ENCODE assay signal across 14 cellular contexts in the genomic region with DNA sequence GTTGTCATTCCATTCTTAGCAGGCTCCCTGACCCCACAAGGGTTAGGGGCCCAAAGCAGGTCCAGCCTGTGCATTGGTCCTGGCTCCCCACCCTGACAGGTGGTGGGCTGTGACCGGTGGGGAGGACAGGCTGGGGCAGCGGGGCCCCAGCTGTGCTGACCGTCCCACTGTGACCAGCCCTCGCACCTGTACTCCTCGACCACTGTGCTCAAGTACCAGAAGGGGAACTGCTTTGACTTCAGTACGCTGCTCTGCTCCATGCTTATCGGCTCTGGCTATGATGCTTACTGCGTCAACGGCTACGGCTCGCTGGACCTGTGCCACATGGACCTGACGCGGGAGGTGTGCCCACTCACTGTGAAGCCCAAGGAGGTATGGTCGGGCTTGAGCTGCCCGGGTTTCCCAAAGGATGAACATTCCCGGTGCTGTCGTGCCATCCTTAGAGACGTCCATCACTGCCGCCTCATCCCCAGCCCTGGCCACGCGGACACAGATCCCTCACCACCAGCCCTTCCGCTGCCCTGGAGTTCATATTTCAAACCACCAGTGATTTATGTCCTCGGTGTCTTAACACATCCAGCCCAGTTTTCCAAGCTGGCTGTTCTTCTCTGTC. TPM values are rescaled to one million over a fixed set of nuclear protein-coding genes. Genes with fewer than 3 reads are reported as not detected.
"Had no signal": no experiment of that assay in that cellular context is flagged by ENCODE, and none has a peak within 500 bp of the region (broad histone marks: within the 10 kb centered on the region; RNA-seq: fewer than 3 reads in every experiment).

No MANE protein-coding gene starts in this region.

- H3K36me3 ChIP-seq: brain microvascular endothelial cell, esophagus squamous epithelium had no signal

- H3K27ac Mint-ChIP-seq: naive B cell; stimulated activated memory B cell treated with anti-CD40 and anti-IgM and Interleukin-4, amounts not matched to agents 10 μg/mL and 1 μg/mL and 100 μg/mL, for 72 hours; T-helper 1 cell treated with Interleukin-12 subunit alpha and Interleukin-12 subunit beta and Interleukin-4 antibody, amounts not matched to agents 30 μg/mL and 1 μg/mL, for 36 hours had no signal

- H3K4me1 Mint-ChIP-seq: stimulated activated memory B cell treated with anti-CD40 and anti-IgM and Interleukin-4, amounts not matched to agents 10 μg/mL and 1 μg/mL and 100 μg/mL, for 72 hours had no signal

- H3K9me3 Mint-ChIP-seq: T-helper 1 cell treated with Interleukin-12 subunit alpha and Interleukin-12 subunit beta and Interleukin-4 antibody, amounts not matched to agents 30 μg/mL and 1 μg/mL, for 36 hours; type B pancreatic cell had no signal

- H3K36me3 Mint-ChIP-seq: stimulated activated memory B cell treated with anti-CD40 and anti-IgM and Interleukin-4, amounts not matched to agents 10 μg/mL and 1 μg/mL and 100 μg/mL, for 72 hours; type B pancreatic cell had no signal

- H3K27me3 ChIP-seq: brain microvascular endothelial cell, esophagus squamous epithelium had no signal

- ATAC-seq: stimulated activated memory B cell treated with anti-CD40 and anti-IgM and Interleukin-4, amounts not matched to agents 10 μg/mL and 1 μg/mL and 100 μg/mL, for 72 hours had no signal

- DNase-seq: activated CD4-positive, alpha-beta T cell treated with anti-CD3 and anti-CD28 coated beads for 48 hours; activated naive CD4-positive, alpha-beta T cell treated with Interleukin-2 at 50 U/mL for 16 hours; brain microvascular endothelial cell; esophagus squamous epithelium; foreskin fibroblast; head of caudate nucleus; naive B cell had no signal

- H3K4me3 Mint-ChIP-seq: naive B cell; stimulated activated memory B cell treated with anti-CD40 and anti-IgM and Interleukin-4, amounts not matched to agents 10 μg/mL and 1 μg/mL and 100 μg/mL, for 72 hours; T-helper 1 cell treated with Interleukin-12 subunit alpha and Interleukin-12 subunit beta and Interleukin-4 antibody, amounts not matched to agents 30 μg/mL and 1 μg/mL, for 36 hours had no signal

- H3K27me3 Mint-ChIP-seq: type B pancreatic cell had no signal

- H3K9me3 ChIP-seq: esophagus squamous epithelium had no signal

- H3K4me3 ChIP-seq: esophagus squamous epithelium, smooth muscle cell had no signal

- H3K27ac ChIP-seq: brain microvascular endothelial cell, esophagus squamous epithelium had no signal

- H3K4me1 ChIP-seq: esophagus squamous epithelium had no signal

- H3K4me2 ChIP-seq: smooth muscle cell had no signal

RNA-seq across cellular contexts. Expression of gene DRC7, which starts 7.3 kb away (rescaled TPM):
- total RNA-seq: mesenteric fat pad, osteocyte had no signal
- polyA plus RNA-seq: keratinocyte, smooth muscle cell had no signal

RNA-seq across cellular contexts. Expression of gene ADGRG3, which starts 33.8 kb away (rescaled TPM):
- total RNA-seq: osteocyte had no signal
- polyA plus RNA-seq: keratinocyte, smooth muscle cell had no signal
